Comparison of ENCODE assay signal across 22 cellular contexts in genomic region chr10:131744356-131744755, GRCh38.
DNase-seq lines count a peak whose midpoint lies in the region; ATAC-seq and TF ChIP-seq lines count a peak whose summit lies in the region.
"Had no signal": no experiment of that assay in that cellular context is flagged by ENCODE, and none has a peak within 500 bp of the region (broad histone marks: within the 10 kb centered on the region; RNA-seq: fewer than 3 reads in every experiment).

No MANE protein-coding gene starts in this region.

- ATAC-seq in natural killer cell treated with Interleukin-12 subunit alpha and Interleukin-12 subunit beta and Interleukin-15 and Interleukin-18, amount 100 ng/mL, for 72 hours, result no peak
- ATAC-seq in natural killer cell, result no peak
- no peak for ATAC-seq in GM21515 (IDR thresholded peaks at IDR 0.05; ENCODE audit: unreplicated experiment)
- ATAC-seq in GM18907 (IDR thresholded peaks at IDR 0.05; ENCODE audit: unreplicated experiment), result no peak

- H3K27me3 ChIP-seq in osteoblast (ENCODE audit: insufficient read depth, low read length), result no peaks in the 10 kb centered on the region
- H3K27me3 ChIP-seq: Peyer's patch had no signal

- H3K36me3 Mint-ChIP-seq in natural killer cell treated with Interleukin-12 subunit alpha and Interleukin-12 subunit beta and Interleukin-15 and Interleukin-18, amount 100 ng/mL, for 72 hours, result no peaks in the 10 kb centered on the region
- H3K36me3 Mint-ChIP-seq in natural killer cell, result no peaks in the 10 kb centered on the region
- H3K36me3 Mint-ChIP-seq in glutamatergic neuron (ENCODE audit: unreplicated experiment), result peaks cover 13% of the 10 kb centered on the region
- H3K36me3 Mint-ChIP-seq: CD4-positive, CD25-positive, alpha-beta regulatory T cell had no signal

- no peaks in the 10 kb centered on the region for H3K4me1 ChIP-seq in osteoblast (ENCODE audit: insufficient read depth, low read length)
- H3K4me1 ChIP-seq: Peyer's patch had no signal

- no peak overlapping the region for H2AFZ ChIP-seq in osteoblast (ENCODE audit: low read length)

- H3K4me3 ChIP-seq in osteoblast (ENCODE audit: insufficient read depth, low read length), result no peak overlapping the region
- H3K4me3 ChIP-seq: GM12878, GM23338, Peyer's patch had no signal

- no peak overlapping the region for H3K4me3 Mint-ChIP-seq in natural killer cell treated with Interleukin-12 subunit alpha and Interleukin-12 subunit beta and Interleukin-15 and Interleukin-18, amount 100 ng/mL, for 72 hours
- H3K4me3 Mint-ChIP-seq in natural killer cell, result no peak overlapping the region
- H3K4me3 Mint-ChIP-seq in glutamatergic neuron (ENCODE audit: unreplicated experiment), result no peak overlapping the region
- H3K4me3 Mint-ChIP-seq: GM23338 had no signal

- H3K9me3 Mint-ChIP-seq in natural killer cell treated with Interleukin-12 subunit alpha and Interleukin-12 subunit beta and Interleukin-15 and Interleukin-18, amount 100 ng/mL, for 72 hours, result no peaks in the 10 kb centered on the region
- H3K9me3 Mint-ChIP-seq in natural killer cell (no peaks in the 10 kb centered on the region), glutamatergic neuron (ENCODE audit: unreplicated experiment) (peaks cover 19% of the 10 kb centered on the region)
- H3K9me3 Mint-ChIP-seq: GM23338 had no signal

- peaks cover 4% of the 10 kb centered on the region for H3K9me3 ChIP-seq in osteoblast (ENCODE audit: low read depth, low read length)
- H3K9me3 ChIP-seq: Peyer's patch had no signal

- peaks cover 0 to 6% of the 10 kb centered on the region in 2 donors for H3K4me1 Mint-ChIP-seq in natural killer cell treated with Interleukin-12 subunit alpha and Interleukin-12 subunit beta and Interleukin-15 and Interleukin-18, amount 100 ng/mL, for 72 hours (ENCODE audit: low read depth in 2 of 2)
- H3K4me1 Mint-ChIP-seq in natural killer cell (peaks cover 5 to 9% of the 10 kb centered on the region in 2 donors), glutamatergic neuron (ENCODE audit: low read depth, unreplicated experiment) (peaks cover 12% of the 10 kb centered on the region)

- no peak for TF ChIP-seq CTCF in natural killer cell (IDR thresholded peaks at IDR 0.05)
- TF ChIP-seq CTCF in glutamatergic neuron (IDR thresholded peaks at IDR 0.05; ENCODE audit: partially characterized antibody, unreplicated experiment), result no peak
- no peak for TF ChIP-seq CTCF in osteoblast (IDR thresholded peaks at IDR 0.05; ENCODE audit: extremely low read depth, low read depth, low read length)

- peaks cover 24 to 35% of the 10 kb centered on the region in 2 donors for H3K27me3 Mint-ChIP-seq in natural killer cell treated with Interleukin-12 subunit alpha and Interleukin-12 subunit beta and Interleukin-15 and Interleukin-18, amount 100 ng/mL, for 72 hours
- H3K27me3 Mint-ChIP-seq in natural killer cell (ENCODE audit: low read depth in 2 of 2) (peaks cover 24 to 27% of the 10 kb centered on the region in 2 donors), glutamatergic neuron (ENCODE audit: unreplicated experiment) (peaks cover 8% of the 10 kb centered on the region)

- no peak overlapping the region for H3K27ac Mint-ChIP-seq in natural killer cell treated with Interleukin-12 subunit alpha and Interleukin-12 subunit beta and Interleukin-15 and Interleukin-18, amount 100 ng/mL, for 72 hours
- no peak overlapping the region for H3K27ac Mint-ChIP-seq in natural killer cell
- no peak overlapping the region for H3K27ac Mint-ChIP-seq in glutamatergic neuron (ENCODE audit: unreplicated experiment)
- H3K27ac Mint-ChIP-seq: IgD-negative memory B cell had no signal

- no peaks in the 10 kb centered on the region for H3K36me3 ChIP-seq in osteoblast (ENCODE audit: insufficient read depth, low read length)
- H3K36me3 ChIP-seq: Peyer's patch had no signal

- H4K20me1 ChIP-seq in osteoblast (ENCODE audit: insufficient read depth, low read length), result no peaks in the 10 kb centered on the region

- intact Hi-C loops in natural killer cell (cut with micrococcal nuclease), result no loop called here

- H3K4me2 ChIP-seq in osteoblast (ENCODE audit: insufficient read depth, low read length), result no peak overlapping the region
- H3K4me2 ChIP-seq: GM23338 had no signal

- peak; percentile 8 for DNase-seq in natural killer cell treated with Interleukin-12 subunit alpha and Interleukin-12 subunit beta and Interleukin-15 and Interleukin-18, amount 100 ng/mL, for 72 hours (ENCODE audit: low spot score)
- DNase-seq in natural killer cell (no peak), glutamatergic neuron (peak; percentile 10), osteoblast (ENCODE audit: insufficient read length, low spot score, missing footprints) (peak; percentile 9), cerebellum (ENCODE audit: low spot score) (no peak)
- no peak for DNase-seq in activated CD4-positive, alpha-beta T cell treated with anti-CD3 and anti-CD28 coated beads, Interleukin-2, amount 50 U/mL, for 48 hours
- DNase-seq: CD4-positive, CD25-positive, alpha-beta regulatory T cell; DMS79 treated with DMSO at 0.1 percent for 48 hours; HCEC 1CT; Karpas-422; NCI-H1105 treated with DMSO at 0.1 percent for 48 hours; NCI-H2029 treated with DMSO at 0.1 percent for 48 hours; NCI-H226; NCI-H524; NCI-H774; NK-92 treated with Interleukin-12 subunit alpha and Interleukin-12 subunit beta, amount 100 ng/mL, for 24 hours had no signal

- H3K79me2 ChIP-seq in osteoblast (ENCODE audit: insufficient read depth, low read length), result no peaks in the 10 kb centered on the region

- H3K27ac ChIP-seq in osteoblast (ENCODE audit: low read depth, low read length), result no peak overlapping the region
- H3K27ac ChIP-seq: Peyer's patch had no signal

Comparison
In these comparisons a context has a peak if more than half of its experiments do, and no peak if none do; other contexts are left out.
1. DNase-seq: peak in natural killer cell treated with Interleukin-12 subunit alpha and Interleukin-12 subunit beta and Interleukin-15 and Interleukin-18, amount 100 ng/mL, for 72 hours (single experiment), glutamatergic neuron (single experiment) and osteoblast (single experiment); none in natural killer cell (single experiment), cerebellum (single experiment) and activated CD4-positive, alpha-beta T cell treated with anti-CD3 and anti-CD28 coated beads, Interleukin-2, amount 50 U/mL, for 48 hours (0 of 2).